5 cellular contexts compared by ENCODE assay signal in the genomic region with DNA sequence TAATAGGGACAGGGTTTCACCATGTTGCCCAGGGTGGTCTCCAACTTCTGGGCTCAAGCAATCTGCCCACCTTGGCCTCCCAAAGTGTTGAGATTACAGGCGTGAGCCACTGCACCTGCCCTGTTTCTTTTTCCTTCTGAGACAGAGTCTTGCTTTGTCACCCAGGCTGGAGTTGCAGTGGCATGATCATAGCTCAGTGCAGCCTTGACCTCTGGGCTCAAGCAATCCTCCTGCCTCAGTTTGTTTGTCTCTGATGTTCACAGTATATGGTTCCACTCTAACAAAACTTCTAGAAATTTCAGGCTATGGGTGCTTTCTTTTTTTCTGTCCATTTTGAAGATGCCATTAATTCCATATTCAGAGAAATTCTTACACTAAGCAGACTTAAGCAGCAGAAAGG.
"Had no signal": no experiment of that assay in that cellular context is flagged by ENCODE, and none has a peak within 500 bp of the region (broad histone marks: within the 10 kb centered on the region; RNA-seq: fewer than 3 reads in every experiment).

No MANE protein-coding gene starts in this region.

- H3K27me3 Mint-ChIP-seq: IgD-negative memory B cell had no signal

- H3K4me3 Mint-ChIP-seq: IgD-negative memory B cell had no signal

- H3K4me3 ChIP-seq: K562 had no signal

- H3K27ac Mint-ChIP-seq: IgD-negative memory B cell had no signal

- H3K9me3 Mint-ChIP-seq: IgD-negative memory B cell had no signal

- DNase-seq: IMR-90, KBM-7 had no signal

- H3K27ac ChIP-seq: HL-60 had no signal

- ATAC-seq: K562 had no signal
